Comparison of ENCODE assay signal across 8 cellular contexts in the genomic region with DNA sequence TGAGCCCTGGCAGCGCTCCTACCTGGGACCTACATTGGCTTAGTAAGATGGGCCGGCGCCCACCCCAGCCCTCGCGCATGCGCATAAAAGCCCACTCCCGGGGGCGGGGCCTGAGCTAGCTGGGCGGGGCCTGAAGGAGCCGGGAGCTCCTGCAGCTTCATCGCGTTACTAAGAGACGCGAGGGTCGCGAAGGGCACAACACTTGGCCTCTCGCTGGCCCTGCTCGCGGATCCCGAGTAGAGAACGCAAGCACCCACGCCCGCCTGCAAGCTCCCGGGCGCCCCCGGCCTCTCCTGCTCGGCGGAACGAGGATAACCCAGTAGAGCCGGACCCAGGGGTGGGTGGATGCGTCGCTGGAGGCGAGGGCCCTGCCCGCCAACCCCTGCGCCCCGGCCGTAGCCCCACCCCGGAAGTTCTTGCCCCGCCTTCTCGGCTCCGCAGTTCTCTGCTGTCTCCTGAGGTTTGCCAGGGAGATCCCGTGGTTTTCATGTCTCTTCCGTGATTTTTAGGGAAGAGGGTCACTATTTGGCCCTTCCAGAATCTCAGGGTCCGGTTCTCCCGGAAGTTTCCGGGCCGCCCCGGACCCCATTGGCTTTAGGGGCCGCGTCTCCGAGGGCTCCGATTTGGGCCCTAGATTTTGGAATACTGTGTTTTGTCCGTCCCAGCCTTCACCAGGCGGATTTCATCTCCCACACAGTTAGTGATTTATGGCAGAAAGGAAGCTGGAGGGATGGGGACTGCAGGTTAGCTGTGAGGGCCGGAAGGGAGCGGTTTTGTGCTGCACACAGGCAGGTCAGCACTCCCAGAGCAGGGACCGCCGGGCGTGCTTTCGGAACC. TPM values are rescaled to one million over a fixed set of nuclear protein-coding genes. Genes with fewer than 3 reads are reported as not detected.
A peak's percentile ranks its signal among the peaks of the same experiment; 100 is the strongest.
DNase-seq lines count a peak whose midpoint lies in the region; ATAC-seq and TF ChIP-seq lines count a peak whose summit lies in the region.

A gene with protein sequence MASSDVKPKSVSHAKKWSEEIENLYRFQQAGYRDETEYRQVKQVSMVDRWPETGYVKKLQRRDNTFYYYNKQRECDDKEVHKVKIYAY (plus strand): TSS at position 168 of the 837 bp plus-strand sequence. CDS start 7,081 bp downstream, outside the sequence.

- H3K36me3 ChIP-seq in breast epithelium (no peaks in the 10 kb centered on the region), iPS-20b (ENCODE audit: insufficient read depth, low read depth, low read length) (no peaks in the 10 kb centered on the region)

- no peak for TF ChIP-seq CTCF in VCaP (conservative IDR thresholded peaks at IDR 0.05)
- TF ChIP-seq CTCF in breast epithelium (IDR thresholded peaks at IDR 0.05) = peak in 1 of 3 donors; percentile 12

- peak; percentile 33 for TF ChIP-seq POLR2A in breast epithelium (IDR thresholded peaks at IDR 0.05)

- no peaks in the 10 kb centered on the region for H3K27me3 ChIP-seq in breast epithelium
- H3K27me3 ChIP-seq in iPS-20b (ENCODE audit: insufficient read depth, low read length) = no peaks in the 10 kb centered on the region; the same call in 1 of the 2 replicates

- DNase-seq in ACHN = peak; percentile 91
- DNase-seq in NCI-H2171 treated with DMSO at 0.1 percent for 48 hours (lab: John Stamatoyannopoulos, UW) = peak; percentile 86
- DNase-seq in breast epithelium (ENCODE audit: low spot score in 2 of 2) = peak; percentile 83 to 86

- H3K27ac ChIP-seq in VCaP = peak within 1 kb of the TSS; percentile 96
- H3K27ac ChIP-seq in breast epithelium = peak within 1 kb of the TSS; percentile 91 to 92
- peak within 1 kb of the TSS; percentile 55 for H3K27ac ChIP-seq in iPS-20b (ENCODE audit: low read length)
- peak within 1 kb of the TSS; percentile 50 to 96 (median 92) for H3K27ac ChIP-seq in skin epidermis

- H3K4me1 ChIP-seq in breast epithelium (no peaks in the 10 kb centered on the region), iPS-20b (ENCODE audit: insufficient read depth, low read length) (no peaks in the 10 kb centered on the region)

- in situ Hi-C loops in ACHN (cut with HindIII; ENCODE audit: low pct_ligation_motif_present, low pct_unique_long_range_greater_than_20kb, low sequenced_read_pairs) = no loop called here

- H3K9me3 ChIP-seq in breast epithelium (no peaks in the 10 kb centered on the region), iPS-20b (ENCODE audit: insufficient read depth, low read depth, low read length) (no peaks in the 10 kb centered on the region)

- peak; percentile 63 for ATAC-seq in GM18870 (IDR thresholded peaks at IDR 0.05; ENCODE audit: unreplicated experiment)
- ATAC-seq in HG03108 (IDR thresholded peaks at IDR 0.05; ENCODE audit: unreplicated experiment) = peak; percentile 68

- peak within 1 kb of the TSS; percentile 91 for H3K9ac ChIP-seq in iPS-20b (ENCODE audit: low read depth, low read length)

- intact Hi-C loops in breast epithelium (cut with DNase I; ENCODE audit: low total_unique reads) = loop anchor here (5.0 to 10.0 kb wide), 2 partner anchors 135 to 208 kb away; partner anchors contain the start of genes NMT2 and RPP38

- H3K4me3 ChIP-seq in breast epithelium (peak within 1 kb of the TSS; percentile 57 to 77 (median 74)), iPS-20b (ENCODE audit: low read length) (peak within 1 kb of the TSS; percentile 94), skin epidermis (peak within 1 kb of the TSS; percentile 55 to 91 (median 63))

RNA-seq across cellular contexts. Expression of the gene that starts here (rescaled TPM):
- not detected for total RNA-seq in breast epithelium

Comparison
In these comparisons a context has a peak if more than half of its experiments do, and no peak if none do; other contexts are left out.
1. Peak in every context shown above with its lines: DNase-seq, ATAC-seq, H3K4me3 ChIP-seq and H3K27ac ChIP-seq.
2. Peak in DNase-seq, H3K4me3 ChIP-seq and H3K27ac ChIP-seq in breast epithelium; RNA of the gene not detected or under 1 TPM.